In the genomic region with DNA sequence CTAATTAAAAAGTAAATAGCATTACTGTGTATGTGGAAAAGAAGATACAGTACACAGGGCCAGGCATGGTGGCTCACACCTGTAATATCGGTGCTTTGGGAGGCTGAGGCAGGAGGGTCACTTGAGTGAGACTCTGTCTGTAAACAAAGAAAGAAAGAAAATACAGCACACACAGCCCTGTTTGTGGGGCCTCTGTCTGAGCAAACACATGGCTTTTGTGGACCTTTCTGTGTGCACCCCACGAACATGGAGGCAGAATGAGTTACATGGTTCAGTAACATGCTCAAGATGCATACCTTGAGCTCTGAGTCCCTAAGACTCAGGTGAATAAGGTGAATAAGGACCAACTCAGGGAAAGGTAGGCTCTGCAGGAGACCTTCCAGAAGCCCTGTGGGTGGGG, we compare ENCODE assay signal across 19 cellular contexts. TPM values are rescaled to one million over a fixed set of nuclear protein-coding genes. Genes with fewer than 3 reads are reported as not detected.
DNase-seq lines count a peak whose midpoint lies in the region; ATAC-seq and TF ChIP-seq lines count a peak whose summit lies in the region.
"Had no signal": no experiment of that assay in that cellular context is flagged by ENCODE, and none has a peak within 500 bp of the region (broad histone marks: within the 10 kb centered on the region; RNA-seq: fewer than 3 reads in every experiment).

No MANE protein-coding gene starts in this region.

- no peak overlapping the region for H3K4me2 ChIP-seq in osteoblast (ENCODE audit: insufficient read depth, low read length)
- H3K4me2 ChIP-seq: A549, BLaER1 had no signal

- H3K9me3 ChIP-seq in osteoblast (ENCODE audit: low read depth, low read length): no peaks in the 10 kb centered on the region
- H3K9me3 ChIP-seq: A549, HAP-1 had no signal

- no peaks in the 10 kb centered on the region for H3K79me2 ChIP-seq in osteoblast (ENCODE audit: insufficient read depth, low read length)

- in situ Hi-C loops in G401 (cut with HindIII; ENCODE audit: low sequenced_read_pairs): no loop called here

- DNase-seq in Ammon's horn (ENCODE audit: low spot score): peak; percentile 30
- DNase-seq in caudate nucleus (lab: John Stamatoyannopoulos, UW): no peak
- DNase-seq in sciatic nerve (ENCODE audit: low spot score): peak; percentile 8
- DNase-seq in G401 (ENCODE audit: low spot score): no peak
- no peak for DNase-seq in osteoblast (ENCODE audit: insufficient read length, low spot score, missing footprints)
- no peak for DNase-seq in stimulated activated CD8-positive, alpha-beta memory T cell treated with anti-CD3 and anti-CD28 coated beads, Interleukin-4, amount 100 ng/mL, for 48 hours
- DNase-seq: AML-193; CD4-positive, alpha-beta memory T cell; DMS153; DMS79; GF-D8; IMR-90 had no signal

- no peaks in the 10 kb centered on the region for H3K4me1 ChIP-seq in osteoblast (ENCODE audit: insufficient read depth, low read length)
- H3K4me1 ChIP-seq: A549, HAP-1 had no signal

- H3K27me3 ChIP-seq in layer of hippocampus (ENCODE audit: control insufficient read depth, insufficient read depth, low read length) (no peaks in the 10 kb centered on the region), osteoblast (ENCODE audit: insufficient read depth, low read length) (no peaks in the 10 kb centered on the region)
- H3K27me3 ChIP-seq: BLaER1 had no signal

- H4K20me1 ChIP-seq in osteoblast (ENCODE audit: insufficient read depth, low read length): no peaks in the 10 kb centered on the region
- H4K20me1 ChIP-seq: BLaER1 had no signal

- no peaks in the 10 kb centered on the region for H3K36me3 ChIP-seq in osteoblast (ENCODE audit: insufficient read depth, low read length)
- H3K36me3 ChIP-seq: BLaER1, HAP-1 had no signal

- TF ChIP-seq CTCF in osteoblast (IDR thresholded peaks at IDR 0.05; ENCODE audit: extremely low read depth, low read depth, low read length): no peak

- peak overlapping the region; percentile 98 for H3K27ac ChIP-seq in caudate nucleus (ENCODE audit: low read depth, low read length)
- peak overlapping the region; percentile 99 for H3K27ac ChIP-seq in layer of hippocampus (ENCODE audit: low read depth, low read length)
- no peak overlapping the region for H3K27ac ChIP-seq in osteoblast (ENCODE audit: low read depth, low read length)
- H3K27ac ChIP-seq: 22Rv1, A549, BLaER1 had no signal

- no peak overlapping the region for H3K4me3 ChIP-seq in osteoblast (ENCODE audit: insufficient read depth, low read length)
- H3K4me3 ChIP-seq: A549, BLaER1, HAP-1 had no signal

- intact Hi-C loops in sciatic nerve (cut with DNase I): no loop called here

- ATAC-seq in sciatic nerve (no peak), HG03196 (IDR thresholded peaks at IDR 0.05; ENCODE audit: unreplicated experiment) (no peak)
- ATAC-seq: A549 had no signal

- H2AFZ ChIP-seq in osteoblast (ENCODE audit: low read length): no peak overlapping the region

RNA-seq across cellular contexts. Expression of a gene that starts 20.0 kb away (rescaled TPM):
- total RNA-seq in sciatic nerve: 0.04 TPM
- total RNA-seq in G401 (2014; rRNA removed; shearing (Covaris generic)): not detected in 2 replicates
- not detected in 2 replicates for total RNA-seq in osteoblast
- total RNA-seq: CD4-positive, alpha-beta memory T cell; H4; IMR-90 had no signal

Comparison
In these comparisons a context has a peak if more than half of its experiments do, and no peak if none do; other contexts are left out.
1. DNase-seq: peak in Ammon's horn (single experiment) and sciatic nerve (single experiment); none in caudate nucleus (0 of 61), G401 (single experiment), osteoblast (single experiment) and stimulated activated CD8-positive, alpha-beta memory T cell treated with anti-CD3 and anti-CD28 coated beads, Interleukin-4, amount 100 ng/mL, for 48 hours (single experiment).